Comparison of ENCODE assay signal across 11 cellular contexts in genomic region chr14:68380304-68380840, GRCh38.
DNase-seq lines count a peak whose midpoint lies in the region; ATAC-seq and TF ChIP-seq lines count a peak whose summit lies in the region.
"Had no signal": no experiment of that assay in that cellular context is flagged by ENCODE, and none has a peak within 500 bp of the region (broad histone marks: within the 10 kb centered on the region; RNA-seq: fewer than 3 reads in every experiment).

No MANE protein-coding gene starts in this region.

- H3K9me3 ChIP-seq in RWPE2 (ENCODE audit: severe bottlenecking), result no peaks in the 10 kb centered on the region
- H3K9me3 ChIP-seq in sigmoid colon, result no peaks in the 10 kb centered on the region
- H3K9me3 ChIP-seq in Caco-2, result no peaks in the 10 kb centered on the region

- H3K27ac Mint-ChIP-seq in Caco-2 (ENCODE audit: unreplicated experiment), result no peak overlapping the region
- H3K27ac Mint-ChIP-seq: WTC11 had no signal

- POLR2A ChIA-PET in RWPE1 (lab: Yijun Ruan, JAX; ENCODE audit: low non-redundant PET), result no interaction called here
- POLR2A ChIA-PET in Caco-2 (lab: Charles Lee), result no interaction called here

- WGBS in sigmoid colon, 2 donors, result 53 to 56% methylated on average over 1 of the region's 1 CpG

- no peaks in the 10 kb centered on the region for H3K9me3 Mint-ChIP-seq in Caco-2 (ENCODE audit: unreplicated experiment)
- H3K9me3 Mint-ChIP-seq: WTC11 had no signal

- H3K4me1 ChIP-seq in RWPE2 (ENCODE audit: insufficient read depth, poor library complexity, severe bottlenecking) (peaks cover 12% of the 10 kb centered on the region), sigmoid colon (peaks cover 0 to 71% (median 53%) of the 10 kb centered on the region in 4 donors), Caco-2 (no peaks in the 10 kb centered on the region)

- H3K27me3 Mint-ChIP-seq in Caco-2 (ENCODE audit: insufficient read depth, unreplicated experiment), result no peaks in the 10 kb centered on the region

- intact Hi-C loops in sigmoid colon (cut with DNase I), result no loop called here
- intact Hi-C loops in Caco-2 (cut with micrococcal nuclease; ENCODE audit: unreplicated experiment), result no loop called here

- TF ChIP-seq POLR2A in sigmoid colon (IDR thresholded peaks at IDR 0.05), result no peak

- H3K27ac ChIP-seq in RWPE2 (ENCODE audit: poor library complexity, severe bottlenecking) (peak overlapping the region; percentile 20), sigmoid colon (peak overlapping the region; percentile 3 to 82 (median 52)), RWPE1 (no peak overlapping the region)
- H3K27ac ChIP-seq: cardiac muscle cell had no signal

- no peak for DNase-seq in RWPE2 (ENCODE audit: low spot score)
- no peak for DNase-seq in sigmoid colon
- DNase-seq in C1 segment of cervical spinal cord (lab: John Stamatoyannopoulos, UW), result no peak
- no peak for DNase-seq in RWPE1 (ENCODE audit: low spot score)
- DNase-seq in DMS153 treated with DMSO at 0.1 percent for 48 hours (lab: John Stamatoyannopoulos, UW; ENCODE audit: unreplicated experiment), result no peak
- no peak for DNase-seq in Caco-2
- DNase-seq: left cardiac atrium had no signal

- no peaks in the 10 kb centered on the region for H3K36me3 Mint-ChIP-seq in Caco-2 (ENCODE audit: insufficient read depth, unreplicated experiment)
- H3K36me3 Mint-ChIP-seq: WTC11 had no signal

- TF ChIP-seq EP300 in sigmoid colon (IDR thresholded peaks at IDR 0.05), result no peak

- H3K4me3 ChIP-seq in RWPE2 (ENCODE audit: severe bottlenecking) (no peak overlapping the region), sigmoid colon (no peak overlapping the region), Caco-2 (ENCODE audit: low read depth, low read length) (no peak overlapping the region)
- H3K4me3 ChIP-seq: cardiac muscle cell had no signal

- H3K27me3 ChIP-seq in RWPE2 (ENCODE audit: insufficient read depth, poor library complexity, severe bottlenecking) (no peaks in the 10 kb centered on the region), sigmoid colon (no peaks in the 10 kb centered on the region), Caco-2 (replicated peaks; ENCODE audit: control insufficient read depth, insufficient read depth, low read length) (no peaks in the 10 kb centered on the region)
- H3K27me3 ChIP-seq: cardiac muscle cell had no signal

- H3K4me3 Mint-ChIP-seq in Caco-2 (ENCODE audit: unreplicated experiment), result no peak overlapping the region
- H3K4me3 Mint-ChIP-seq: WTC11 had no signal

- TF ChIP-seq CTCF in RWPE2 (IDR thresholded peaks at IDR 0.05; ENCODE audit: poor library complexity, severe bottlenecking) (no peak), sigmoid colon (IDR thresholded peaks at IDR 0.05) (no peak), RWPE1 (conservative IDR thresholded peaks at IDR 0.05; ENCODE audit: low read depth) (no peak), Caco-2 (IDR thresholded peaks at IDR 0.05; ENCODE audit: insufficient read depth in 1 of 2, low read depth in 1 of 2, low read length in 1 of 2, severe bottlenecking in 1 of 2, unreplicated experiment in 1 of 2) (no peak)

- CTCF ChIA-PET in RWPE1 (lab: Yijun Ruan, JAX) (interaction anchor here (0.6 kb wide), 1 partner anchor 450 kb away, joined by 3 read pairs; no protein-coding TSS in a partner anchor), Caco-2 (lab: Charles Lee) (no interaction called here)

- no peaks in the 10 kb centered on the region for H3K36me3 ChIP-seq in RWPE2 (ENCODE audit: low read depth)
- H3K36me3 ChIP-seq in sigmoid colon, result no peaks in the 10 kb centered on the region
- H3K36me3 ChIP-seq in Caco-2 (ENCODE audit: control insufficient read depth, insufficient read depth, low read length), result no peaks in the 10 kb centered on the region
- H3K36me3 ChIP-seq: cardiac muscle cell had no signal

- ATAC-seq in GM18861 (IDR thresholded peaks at IDR 0.05; ENCODE audit: unreplicated experiment) (peak; percentile 59), HG02759 (IDR thresholded peaks at IDR 0.05; ENCODE audit: unreplicated experiment) (peak; percentile 79), RWPE2 (ENCODE audit: low read depth) (peak; percentile 49; the same call in 2 of the 3 replicates)
- ATAC-seq: left cardiac atrium, WTC11 had no signal

- H3K4me1 Mint-ChIP-seq in Caco-2 (ENCODE audit: low read depth, unreplicated experiment), result peaks cover 7% of the 10 kb centered on the region

- no TSS peak for BruUV-seq in Caco-2 (replicated peaks; lab: Mats Ljungman, UMichigan)
